ENCODE assay signal across 29 cellular contexts in genomic region chr13:30276178-30276577, GRCh38. TPM values are rescaled to one million over a fixed set of nuclear protein-coding genes. Genes with fewer than 3 reads are reported as not detected.
A peak's percentile ranks its signal among the peaks of the same experiment; 100 is the strongest.
DNase-seq lines count a peak whose midpoint lies in the region; ATAC-seq, FAIRE-seq and TF ChIP-seq lines count a peak whose summit lies in the region.
"Had no signal": no experiment of that assay in that cellular context is flagged by ENCODE, and none has a peak within 500 bp of the region (broad histone marks: within the 10 kb centered on the region; RNA-seq: fewer than 3 reads in every experiment).

No MANE protein-coding gene starts in this region.

- TF ChIP-seq RAD21 in GM12878 (IDR thresholded peaks at IDR 0.05; ENCODE audit: insufficient read depth, low read depth, low read length), result no peak

- WGBS in GM12878 (ENCODE audit: insufficient coverage, insufficient replicate concordance, low lambda C conversion rate, missing lambda C conversion rate), result 4% methylated on average over 1 of the region's 1 CpG

- RAD21 ChIA-PET in GM12878 (lab: Charles Lee; ENCODE audit: unreplicated experiment), result interaction anchor here (0.6 to 0.9 kb wide), 2 partner anchors 27 to 80 kb away, joined by 3 to 4 read pairs; no protein-coding TSS in a partner anchor

- intact Hi-C loops in GM12878 (cut with micrococcal nuclease; ENCODE audit: unreplicated experiment), result no loop called here

- FAIRE-seq in GM12878 (lab: Jason Lieb, UNC), result peak; percentile 80
- no peak for FAIRE-seq in HTR-8/SVneo (lab: Jason Lieb, UNC)

- H3K27ac ChIP-seq in GM12878 (ENCODE audit: control insufficient read depth, insufficient read depth), result no peak overlapping the region
- H3K27ac ChIP-seq: brain microvascular endothelial cell, foreskin keratinocyte, hepatocyte, neural progenitor cell, upper lobe of right lung had no signal

- CTCF ChIA-PET in GM12878 (lab: Yijun Ruan, JAX), result interaction anchor here (0.6 to 1.7 kb wide), 6 partner anchors 22 to 144 kb away, joined by 3 to 8 read pairs (median 4); no protein-coding TSS in a partner anchor

- no peaks in the 10 kb centered on the region; a peak in 2 of 4 replicates for H3K36me3 ChIP-seq in GM12878 (ENCODE audit: control insufficient read depth in 2 of 2, insufficient read depth in 2 of 2, low read length in 1 of 2)
- H3K36me3 ChIP-seq: upper lobe of right lung had no signal

- DNase-seq in Jurkat, Clone E6-1 (ENCODE audit: low read depth, low spot score), result peak; percentile 27
- peak; percentile 33 for DNase-seq in GM12878 (ENCODE audit: low read depth, low spot score)
- DNase-seq in renal cortical epithelial cell (ENCODE audit: low read depth), result peak; percentile 95
- DNase-seq in HTR-8/SVneo (ENCODE audit: insufficient read length, low spot score), result no peak
- no peak for DNase-seq in stimulated activated CD4-positive, alpha-beta T cell treated with anti-CD3 and anti-CD28 coated beads, Interleukin-4, amount 100 ng/mL, for 24 hours
- DNase-seq in NCI-H1694 treated with DMSO at 0.1 percent for 48 hours (lab: John Stamatoyannopoulos, UW), result no peak
- DNase-seq in NCI-H2029 (lab: John Stamatoyannopoulos, UW), result no peak
- DNase-seq: activated CD4-positive, CD25-positive, alpha-beta regulatory T cell treated with anti-CD3 and anti-CD28 coated beads, Interleukin-2, amount 50 U/mL, for 72 hours; activated CD8-positive, alpha-beta T cell treated with anti-CD3 and anti-CD28 coated beads, Interleukin-2, amount 10 ng/mL, durations not matched to agents 7 days and 5 days; activated effector memory CD4-positive, alpha-beta T cell treated with anti-CD3 and anti-CD28 coated beads, Interleukin-2, amount 50 U/mL, for 16 hours; activated naive CD8-positive, alpha-beta T cell treated with anti-CD3 and anti-CD28 coated beads, Interleukin-2, amount 10 ng/mL, durations not matched to agents 7 days and 5 days; brain microvascular endothelial cell; CD4-positive, alpha-beta memory T cell; effector memory CD4-positive, alpha-beta T cell; foreskin keratinocyte; NCI-H1417; NCI-H2171; NCI-H524 treated with DMSO at 0.1 percent for 48 hours; posterior cingulate gyrus; stimulated activated CD8-positive, alpha-beta memory T cell treated with anti-CD3 and anti-CD28 coated beads, Interleukin-4, amount 100 ng/mL, for 48 hours; substantia nigra; T-cell; upper lobe of right lung had no signal

- no peak for TF ChIP-seq CTCF in GM12878 (IDR thresholded peaks at IDR 0.05 in 2 of 3, conservative IDR thresholded peaks at IDR 0.05 in 1 of 3; ENCODE audit: control insufficient read depth in 2 of 3, extremely low read depth in 1 of 3, insufficient read depth in 1 of 3, low read depth in 3 of 3, low read length in 3 of 3)

- TF ChIP-seq POLR2A in GM12878 (IDR thresholded peaks at IDR 0.05; ENCODE audit: low read depth, low read length), result no peak

- ATAC-seq in GM18511 (IDR thresholded peaks at IDR 0.05; ENCODE audit: unreplicated experiment) (peak; percentile 51), GM12878 (peak; percentile 92)
- ATAC-seq: activated CD8-positive, alpha-beta T cell treated with anti-CD3 and anti-CD28 coated beads, Interleukin-2, amount 10 ng/mL, durations not matched to agents 7 days and 5 days; foreskin keratinocyte; Panc1; sciatic nerve; T-cell; upper lobe of right lung had no signal

- no peak overlapping the region for H3K9ac ChIP-seq in GM12878 (ENCODE audit: control insufficient read depth, insufficient read depth, low read length)
- H3K9ac ChIP-seq: neural progenitor cell had no signal

- H3K79me2 ChIP-seq in GM12878 (ENCODE audit: control insufficient read depth, insufficient read depth, low read length), result no peaks in the 10 kb centered on the region
- H3K79me2 ChIP-seq: hepatocyte had no signal

- no peak overlapping the region for H2AFZ ChIP-seq in GM12878 (ENCODE audit: control insufficient read depth, low read depth, low read length)
- H2AFZ ChIP-seq: hepatocyte, neural progenitor cell had no signal

- in situ Hi-C loops in GM12878 (cut with MboI), result no loop called here

- no peaks in the 10 kb centered on the region for H4K20me1 ChIP-seq in GM12878 (ENCODE audit: control insufficient read depth, insufficient read depth)

- 0 out of 4 replicates have a peak, but pooled peaks of 1 of the 2 experiments have one; percentile 15 for TF ChIP-seq EP300 in GM12878 (IDR thresholded peaks at IDR 0.05; ENCODE audit: borderline replicate concordance in 1 of 2, control insufficient read depth in 1 of 2, low read depth in 2 of 2, low read length in 2 of 2)

- no peaks in the 10 kb centered on the region for H3K27me3 ChIP-seq in GM12878 (replicated peaks in 1 of 2; ENCODE audit: control insufficient read depth in 2 of 2, insufficient read depth in 2 of 2, low read length in 1 of 2)
- H3K27me3 ChIP-seq: brain microvascular endothelial cell, foreskin keratinocyte, hepatocyte, neural progenitor cell, upper lobe of right lung had no signal

- no peak overlapping the region for H3K4me3 ChIP-seq in Jurkat, Clone E6-1 (ENCODE audit: low read length)
- no peak overlapping the region for H3K4me3 ChIP-seq in GM12878
- H3K4me3 ChIP-seq: hepatocyte, lung, neural progenitor cell, upper lobe of right lung had no signal

- SMC1A ChIA-PET in GM12878 (lab: Charles Lee; ENCODE audit: uncharacterized antibody, unreplicated experiment), result interaction anchor here (0.6 to 1.8 kb wide), 15 partner anchors 9 to 292 kb away, joined by 3 to 5 read pairs (median 3); no protein-coding TSS in a partner anchor

- no peaks in the 10 kb centered on the region for H3K9me3 ChIP-seq in GM12878 (replicated peaks; ENCODE audit: control insufficient read depth, insufficient read depth, low read length)
- H3K9me3 ChIP-seq: upper lobe of right lung had no signal

- H3K4me2 ChIP-seq in GM12878 (ENCODE audit: control insufficient read depth, insufficient read depth), result no peak overlapping the region
- H3K4me2 ChIP-seq: hepatocyte, neural progenitor cell had no signal

- H3K4me1 ChIP-seq in GM12878 (ENCODE audit: control insufficient read depth, insufficient read depth, low read length), result no peaks in the 10 kb centered on the region
- H3K4me1 ChIP-seq: foreskin keratinocyte, neural progenitor cell, upper lobe of right lung had no signal

- BruUV-seq in GM12878 (replicated peaks; lab: Mats Ljungman, UMichigan), result no TSS peak

- POLR2A ChIA-PET in GM12878 (lab: Charles Lee), result interaction anchor here (1.7 kb wide), 1 partner anchor 35 kb away, joined by 4 read pairs; no protein-coding TSS in a partner anchor

TF ChIP-seq in GM12878, 131 proteins besides CTCF, POLR2A, EP300 and RAD21 (continues in another document):
- no peak for TF ChIP-seq FOXM1 (IDR thresholded peaks at IDR 0.05; ENCODE audit: low read depth, low read length)
- no peak for TF ChIP-seq YY1 (IDR thresholded peaks at IDR 0.05; ENCODE audit: low read depth, low read length)
- TF ChIP-seq BACH1 (IDR thresholded peaks at IDR 0.05; ENCODE audit: borderline replicate concordance), result no peak
- TF ChIP-seq CBFB (IDR thresholded peaks at IDR 0.05; ENCODE audit: low read depth), result no peak
- TF ChIP-seq BRCA1 (IDR thresholded peaks at IDR 0.05; ENCODE audit: low read depth, low read length), result no peak
- no peak for TF ChIP-seq HDGF (IDR thresholded peaks at IDR 0.05)
- no peak for TF ChIP-seq RFX5 (IDR thresholded peaks at IDR 0.05; ENCODE audit: low read depth, low read length)
- no peak for TF ChIP-seq HCFC1 (IDR thresholded peaks at IDR 0.05; ENCODE audit: low read length)
- TF ChIP-seq BMI1 (IDR thresholded peaks at IDR 0.05; ENCODE audit: borderline replicate concordance), result no peak
- TF ChIP-seq NFXL1 (IDR thresholded peaks at IDR 0.05; ENCODE audit: borderline replicate concordance), result no peak
- TF ChIP-seq HDAC6 (IDR thresholded peaks at IDR 0.05; ENCODE audit: unreplicated experiment), result no peak
- no peak for TF ChIP-seq ATF2 (IDR thresholded peaks at IDR 0.05; ENCODE audit: low read length)
- no peak for TF ChIP-seq SIX5 (IDR thresholded peaks at IDR 0.05; ENCODE audit: low read depth, low read length, severe bottlenecking)
- TF ChIP-seq RBBP5 (conservative IDR thresholded peaks at IDR 0.05), result no peak

RNA-seq across cellular contexts. Expression of gene KATNAL1, which starts 31.2 kb away (rescaled TPM):
- 8.5 TPM for polyA plus RNA-seq in Jurkat, Clone E6-1 (2012; ENCODE audit: insufficient read depth, insufficient read length)
- total RNA-seq in GM12878 (2013; cell fraction: nucleolus; rRNA removed), result 68.9 and 77.5 TPM in 2 replicates
- total RNA-seq in GM12878 (2014; rRNA removed) (7.2 and 7.8 TPM in 2 replicates), GM12878 (2014; rRNA removed; fragmentation: Illumina TruSeq; extraction: Trizol) (15.2 and 16.4 TPM in 2 replicates), GM12878 (2021) (14.8 and 18.8 TPM in 2 replicates), renal cortical epithelial cell (21.5 and 36.3 TPM in 2 replicates)
- polyA plus RNA-seq in GM12878 (2011; ENCODE audit: low read depth), result 3.2 TPM
- polyA plus RNA-seq in GM12878 (2011; rRNA removed) (6.5 and 11.8 TPM in 2 replicates), GM12878 (2014; fragmentation: Illumina TruSeq; extraction: Trizol) (13.5 and 18.4 TPM in 2 replicates), GM12878 (2014; fragmentation: Nextera tagmentation; extraction: Ambion mirVana) (1 to 10 TPM; 9.4 to 9.8 TPM), GM12878 (2014; rRNA removed) (5.9 and 6.6 TPM in 2 replicates), GM12878 (2016; fragmentation: Nextera tagmentation; extraction: Ambion mirVana) (10 to 100 TPM; 16.7 to 18.7 TPM)
- 2.5 and 2.6 TPM in 2 replicates for polyA plus RNA-seq in GM12878 (2011; cell fraction: cytosol; rRNA removed)
- polyA plus RNA-seq in GM12878 (2011; cell fraction: nucleus; rRNA removed), result 3.3 and 4.0 TPM in 2 replicates
- polyA plus RNA-seq in GM12878 (2012), result 4.5 and 5.6 TPM in 2 replicates
- 8.1 and 10.2 TPM in 2 replicates for polyA minus RNA-seq in GM12878 (2011; rRNA and poly(A)+ RNA removed)
- polyA minus RNA-seq in GM12878 (2011; cell fraction: cytosol; rRNA and poly(A)+ RNA removed), result 1.5 and 2.4 TPM in 2 replicates
- polyA minus RNA-seq in GM12878 (2011; cell fraction: nucleus; rRNA and poly(A)+ RNA removed), result 4.7 and 9.1 TPM in 2 replicates

Comparison
In these comparisons a context has a peak if more than half of its experiments do, and no peak if none do; other contexts are left out.
1. DNase-seq: peak in Jurkat, Clone E6-1 (single experiment), GM12878 (single experiment) and renal cortical epithelial cell (single experiment); none in HTR-8/SVneo (single experiment), stimulated activated CD4-positive, alpha-beta T cell treated with anti-CD3 and anti-CD28 coated beads, Interleukin-4, amount 100 ng/mL, for 24 hours (single experiment), NCI-H1694 treated with DMSO at 0.1 percent for 48 hours (single experiment) and NCI-H2029 (single experiment).